In the genomic region with DNA sequence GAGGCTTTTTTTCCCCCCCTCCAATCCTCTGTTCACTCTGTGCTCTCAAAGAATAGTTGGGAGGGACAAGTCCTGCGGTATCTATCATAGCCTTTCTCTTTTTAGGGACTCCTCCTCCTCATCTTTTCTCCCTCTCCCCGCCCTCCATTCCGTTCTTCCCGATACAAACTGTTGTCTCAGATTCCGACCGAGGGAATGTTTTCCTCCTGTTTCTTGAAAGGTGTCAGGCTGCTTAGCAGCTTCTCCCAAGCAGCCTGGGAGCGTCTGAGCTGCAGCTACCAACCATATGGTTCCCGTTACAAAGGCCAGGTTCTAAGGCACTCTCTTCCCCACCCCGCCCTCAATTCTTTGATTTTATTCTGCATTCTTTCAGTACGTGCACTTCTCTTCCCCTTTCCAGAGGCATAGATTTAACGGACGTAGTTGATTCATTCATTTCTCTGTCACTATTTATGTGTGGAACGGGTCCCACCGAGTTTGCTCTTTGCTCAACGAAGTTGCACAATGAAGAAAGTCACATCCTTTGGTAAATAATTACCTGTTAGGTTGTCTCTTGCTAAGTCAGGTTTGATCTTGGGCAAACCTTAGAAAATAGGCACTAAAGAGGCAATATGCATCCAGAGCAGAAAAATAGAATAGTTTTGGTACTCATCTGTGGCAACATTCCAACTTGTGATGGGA, we compare ENCODE assay signal across 1 cellular context.
TF ChIP-seq lines count a peak whose summit lies in the region.

No MANE protein-coding gene starts in this region.

TF ChIP-seq in HEK293, 187 proteins besides CTCF, POLR2A, EP300 and RAD21 (continued from another document and continues in another):
- TF ChIP-seq SP3 (tag by site-specific recombination; IDR thresholded peaks at IDR 0.05) (0 out of 2 replicates have a peak, but pooled peaks have one; percentile 23), ZNF510 (tag by site-specific recombination; IDR thresholded peaks at IDR 0.05; ENCODE audit: insufficient replicate concordance) (no peak), ZNF133 (tag by site-specific recombination; IDR thresholded peaks at IDR 0.05) (no peak), ZNF350 (tag by site-specific recombination; IDR thresholded peaks at IDR 0.05) (no peak), ZNF366 (tag by site-specific recombination; conservative IDR thresholded peaks at IDR 0.05) (peak; percentile 60), GFI1B (tag by site-specific recombination; IDR thresholded peaks at IDR 0.05) (no peak), ZNF175 (tag by site-specific recombination; IDR thresholded peaks at IDR 0.05) (no peak), ZXDB (tag by site-specific recombination; IDR thresholded peaks at IDR 0.05) (no peak), ZNF341 (tag by site-specific recombination; IDR thresholded peaks at IDR 0.05; ENCODE audit: low read depth) (no peak), KLF1 (tag by site-specific recombination; IDR thresholded peaks at IDR 0.05) (no peak), ZNF561 (tag by site-specific recombination; IDR thresholded peaks at IDR 0.05; ENCODE audit: borderline replicate concordance) (0 out of 2 replicates have a peak, but pooled peaks have one; percentile 30), ZNF311 (tag by site-specific recombination; IDR thresholded peaks at IDR 0.05; ENCODE audit: borderline replicate concordance) (no peak), ZNF677 (tag by site-specific recombination; IDR thresholded peaks at IDR 0.05) (no peak), ZFP69B (tag by site-specific recombination; IDR thresholded peaks at IDR 0.05) (no peak), IKZF3 (tag by site-specific recombination; IDR thresholded peaks at IDR 0.05) (peak; percentile 31; the same call in 1 of the 2 replicates), SP2 (tag by site-specific recombination; IDR thresholded peaks at IDR 0.05) (peak; percentile 27; the same call in 1 of the 2 replicates), ZNF292 (tag by site-specific recombination; IDR thresholded peaks at IDR 0.05; ENCODE audit: borderline replicate concordance, low read depth) (no peak), ZNF843 (tag by site-specific recombination; IDR thresholded peaks at IDR 0.05) (no peak), PRDM1 (tag by site-specific recombination; IDR thresholded peaks at IDR 0.05) (peak; percentile 86), ZNF837 (tag by site-specific recombination; IDR thresholded peaks at IDR 0.05) (no peak), ZNF830 (tag by site-specific recombination; IDR thresholded peaks at IDR 0.05; ENCODE audit: low read depth) (no peak), ZNF248 (tag by site-specific recombination; IDR thresholded peaks at IDR 0.05) (no peak), ZNF416 (tag by site-specific recombination; IDR thresholded peaks at IDR 0.05) (no peak), ZNF19 (tag by site-specific recombination; IDR thresholded peaks at IDR 0.05; ENCODE audit: low read depth) (no peak), ZNF266 (tag by site-specific recombination; IDR thresholded peaks at IDR 0.05; ENCODE audit: low read depth) (no peak), ZNF324 (tag by site-specific recombination; IDR thresholded peaks at IDR 0.05) (no peak), ZNF239 (tag by site-specific recombination; IDR thresholded peaks at IDR 0.05) (no peak), GLIS2 (tag by site-specific recombination; IDR thresholded peaks at IDR 0.05) (no peak), ZNF10 (tag by site-specific recombination; IDR thresholded peaks at IDR 0.05) (no peak), ZBTB7A (tag by site-specific recombination; IDR thresholded peaks at IDR 0.05; ENCODE audit: low read depth) (no peak), ZNF426 (tag by site-specific recombination; IDR thresholded peaks at IDR 0.05) (no peak), BCL11A (tag by site-specific recombination; IDR thresholded peaks at IDR 0.05; ENCODE audit: low read depth) (no peak), HOXA7 (CRISPR knock-in tag; IDR thresholded peaks at IDR 0.05; ENCODE audit: borderline replicate concordance) (no peak)
- TF ChIP-seq, protein P1, sequence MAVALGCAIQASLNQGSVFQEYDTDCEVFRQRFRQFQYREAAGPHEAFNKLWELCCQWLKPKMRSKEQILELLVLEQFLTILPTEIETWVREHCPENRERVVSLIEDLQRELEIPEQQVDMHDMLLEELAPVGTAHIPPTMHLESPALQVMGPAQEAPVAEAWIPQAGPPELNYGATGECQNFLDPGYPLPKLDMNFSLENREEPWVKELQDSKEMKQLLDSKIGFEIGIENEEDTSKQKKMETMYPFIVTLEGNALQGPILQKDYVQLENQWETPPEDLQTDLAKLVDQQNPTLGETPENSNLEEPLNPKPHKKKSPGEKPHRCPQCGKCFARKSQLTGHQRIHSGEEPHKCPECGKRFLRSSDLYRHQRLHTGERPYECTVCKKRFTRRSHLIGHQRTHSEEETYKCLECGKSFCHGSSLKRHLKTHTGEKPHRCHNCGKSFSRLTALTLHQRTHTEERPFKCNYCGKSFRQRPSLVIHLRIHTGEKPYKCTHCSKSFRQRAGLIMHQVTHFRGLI (tag by site-specific recombination; IDR thresholded peaks at IDR 0.05): no peak
- TF ChIP-seq, protein P2, sequence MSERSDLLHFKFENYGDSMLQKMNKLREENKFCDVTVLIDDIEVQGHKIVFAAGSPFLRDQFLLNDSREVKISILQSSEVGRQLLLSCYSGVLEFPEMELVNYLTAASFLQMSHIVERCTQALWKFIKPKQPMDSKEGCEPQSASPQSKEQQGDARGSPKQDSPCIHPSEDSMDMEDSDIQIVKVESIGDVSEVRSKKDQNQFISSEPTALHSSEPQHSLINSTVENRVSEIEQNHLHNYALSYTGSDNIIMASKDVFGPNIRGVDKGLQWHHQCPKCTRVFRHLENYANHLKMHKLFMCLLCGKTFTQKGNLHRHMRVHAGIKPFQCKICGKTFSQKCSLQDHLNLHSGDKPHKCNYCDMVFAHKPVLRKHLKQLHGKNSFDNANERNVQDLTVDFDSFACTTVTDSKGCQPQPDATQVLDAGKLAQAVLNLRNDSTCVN (tag by site-specific recombination; optimal IDR thresholded peaks at IDR 0.05): no peak
- TF ChIP-seq, protein P3, sequence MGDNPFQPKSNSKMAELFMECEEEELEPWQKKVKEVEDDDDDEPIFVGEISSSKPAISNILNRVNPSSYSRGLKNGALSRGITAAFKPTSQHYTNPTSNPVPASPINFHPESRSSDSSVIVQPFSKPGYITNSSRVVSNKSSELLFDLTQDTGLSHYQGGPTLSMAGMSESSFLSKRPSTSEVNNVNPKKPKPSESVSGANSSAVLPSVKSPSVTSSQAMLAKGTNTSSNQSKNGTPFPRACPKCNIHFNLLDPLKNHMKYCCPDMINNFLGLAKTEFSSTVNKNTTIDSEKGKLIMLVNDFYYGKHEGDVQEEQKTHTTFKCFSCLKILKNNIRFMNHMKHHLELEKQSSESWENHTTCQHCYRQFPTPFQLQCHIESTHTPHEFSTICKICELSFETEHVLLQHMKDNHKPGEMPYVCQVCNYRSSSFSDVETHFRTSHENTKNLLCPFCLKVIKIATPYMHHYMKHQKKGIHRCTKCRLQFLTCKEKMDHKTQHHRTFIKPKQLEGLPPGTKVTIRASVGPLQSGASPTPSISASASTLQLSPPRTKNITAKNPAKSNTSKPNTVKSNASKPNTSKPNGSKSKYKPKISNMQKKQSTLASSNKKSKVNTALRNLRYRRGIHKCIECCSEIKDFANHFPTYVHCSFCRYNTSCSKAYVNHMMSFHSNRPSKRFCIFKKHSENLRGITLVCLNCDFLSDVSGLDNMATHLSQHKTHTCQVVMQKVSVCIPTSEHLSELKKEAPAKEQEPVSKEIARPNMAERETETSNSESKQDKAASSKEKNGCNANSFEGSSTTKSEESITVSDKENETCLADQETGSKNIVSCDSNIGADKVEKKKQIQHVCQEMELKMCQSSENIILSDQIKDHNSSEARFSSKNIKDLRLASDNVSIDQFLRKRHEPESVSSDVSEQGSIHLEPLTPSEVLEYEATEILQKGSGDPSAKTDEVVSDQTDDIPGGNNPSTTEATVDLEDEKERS (tag by site-specific recombination; IDR thresholded peaks at IDR 0.05): no peak
- TF ChIP-seq, protein P4, sequence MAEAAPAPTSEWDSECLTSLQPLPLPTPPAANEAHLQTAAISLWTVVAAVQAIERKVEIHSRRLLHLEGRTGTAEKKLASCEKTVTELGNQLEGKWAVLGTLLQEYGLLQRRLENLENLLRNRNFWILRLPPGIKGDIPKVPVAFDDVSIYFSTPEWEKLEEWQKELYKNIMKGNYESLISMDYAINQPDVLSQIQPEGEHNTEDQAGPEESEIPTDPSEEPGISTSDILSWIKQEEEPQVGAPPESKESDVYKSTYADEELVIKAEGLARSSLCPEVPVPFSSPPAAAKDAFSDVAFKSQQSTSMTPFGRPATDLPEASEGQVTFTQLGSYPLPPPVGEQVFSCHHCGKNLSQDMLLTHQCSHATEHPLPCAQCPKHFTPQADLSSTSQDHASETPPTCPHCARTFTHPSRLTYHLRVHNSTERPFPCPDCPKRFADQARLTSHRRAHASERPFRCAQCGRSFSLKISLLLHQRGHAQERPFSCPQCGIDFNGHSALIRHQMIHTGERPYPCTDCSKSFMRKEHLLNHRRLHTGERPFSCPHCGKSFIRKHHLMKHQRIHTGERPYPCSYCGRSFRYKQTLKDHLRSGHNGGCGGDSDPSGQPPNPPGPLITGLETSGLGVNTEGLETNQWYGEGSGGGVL (tag by site-specific recombination; IDR thresholded peaks at IDR 0.05): peak; percentile 42; the same call in 1 of the 2 replicates
- TF ChIP-seq, protein P5, sequence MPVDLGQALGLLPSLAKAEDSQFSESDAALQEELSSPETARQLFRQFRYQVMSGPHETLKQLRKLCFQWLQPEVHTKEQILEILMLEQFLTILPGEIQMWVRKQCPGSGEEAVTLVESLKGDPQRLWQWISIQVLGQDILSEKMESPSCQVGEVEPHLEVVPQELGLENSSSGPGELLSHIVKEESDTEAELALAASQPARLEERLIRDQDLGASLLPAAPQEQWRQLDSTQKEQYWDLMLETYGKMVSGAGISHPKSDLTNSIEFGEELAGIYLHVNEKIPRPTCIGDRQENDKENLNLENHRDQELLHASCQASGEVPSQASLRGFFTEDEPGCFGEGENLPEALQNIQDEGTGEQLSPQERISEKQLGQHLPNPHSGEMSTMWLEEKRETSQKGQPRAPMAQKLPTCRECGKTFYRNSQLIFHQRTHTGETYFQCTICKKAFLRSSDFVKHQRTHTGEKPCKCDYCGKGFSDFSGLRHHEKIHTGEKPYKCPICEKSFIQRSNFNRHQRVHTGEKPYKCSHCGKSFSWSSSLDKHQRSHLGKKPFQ (tag by site-specific recombination; IDR thresholded peaks at IDR 0.05): no peak
- TF ChIP-seq, protein P6, sequence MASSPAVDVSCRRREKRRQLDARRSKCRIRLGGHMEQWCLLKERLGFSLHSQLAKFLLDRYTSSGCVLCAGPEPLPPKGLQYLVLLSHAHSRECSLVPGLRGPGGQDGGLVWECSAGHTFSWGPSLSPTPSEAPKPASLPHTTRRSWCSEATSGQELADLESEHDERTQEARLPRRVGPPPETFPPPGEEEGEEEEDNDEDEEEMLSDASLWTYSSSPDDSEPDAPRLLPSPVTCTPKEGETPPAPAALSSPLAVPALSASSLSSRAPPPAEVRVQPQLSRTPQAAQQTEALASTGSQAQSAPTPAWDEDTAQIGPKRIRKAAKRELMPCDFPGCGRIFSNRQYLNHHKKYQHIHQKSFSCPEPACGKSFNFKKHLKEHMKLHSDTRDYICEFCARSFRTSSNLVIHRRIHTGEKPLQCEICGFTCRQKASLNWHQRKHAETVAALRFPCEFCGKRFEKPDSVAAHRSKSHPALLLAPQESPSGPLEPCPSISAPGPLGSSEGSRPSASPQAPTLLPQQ (tag by site-specific recombination; IDR thresholded peaks at IDR 0.05): peak; percentile 60
- TF ChIP-seq, protein P7, sequence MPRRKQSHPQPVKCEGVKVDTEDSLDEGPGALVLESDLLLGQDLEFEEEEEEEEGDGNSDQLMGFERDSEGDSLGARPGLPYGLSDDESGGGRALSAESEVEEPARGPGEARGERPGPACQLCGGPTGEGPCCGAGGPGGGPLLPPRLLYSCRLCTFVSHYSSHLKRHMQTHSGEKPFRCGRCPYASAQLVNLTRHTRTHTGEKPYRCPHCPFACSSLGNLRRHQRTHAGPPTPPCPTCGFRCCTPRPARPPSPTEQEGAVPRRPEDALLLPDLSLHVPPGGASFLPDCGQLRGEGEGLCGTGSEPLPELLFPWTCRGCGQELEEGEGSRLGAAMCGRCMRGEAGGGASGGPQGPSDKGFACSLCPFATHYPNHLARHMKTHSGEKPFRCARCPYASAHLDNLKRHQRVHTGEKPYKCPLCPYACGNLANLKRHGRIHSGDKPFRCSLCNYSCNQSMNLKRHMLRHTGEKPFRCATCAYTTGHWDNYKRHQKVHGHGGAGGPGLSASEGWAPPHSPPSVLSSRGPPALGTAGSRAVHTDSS (tag by site-specific recombination; IDR thresholded peaks at IDR 0.05): peak; percentile 50; the same call in 1 of the 2 replicates
- TF ChIP-seq, protein P8, sequence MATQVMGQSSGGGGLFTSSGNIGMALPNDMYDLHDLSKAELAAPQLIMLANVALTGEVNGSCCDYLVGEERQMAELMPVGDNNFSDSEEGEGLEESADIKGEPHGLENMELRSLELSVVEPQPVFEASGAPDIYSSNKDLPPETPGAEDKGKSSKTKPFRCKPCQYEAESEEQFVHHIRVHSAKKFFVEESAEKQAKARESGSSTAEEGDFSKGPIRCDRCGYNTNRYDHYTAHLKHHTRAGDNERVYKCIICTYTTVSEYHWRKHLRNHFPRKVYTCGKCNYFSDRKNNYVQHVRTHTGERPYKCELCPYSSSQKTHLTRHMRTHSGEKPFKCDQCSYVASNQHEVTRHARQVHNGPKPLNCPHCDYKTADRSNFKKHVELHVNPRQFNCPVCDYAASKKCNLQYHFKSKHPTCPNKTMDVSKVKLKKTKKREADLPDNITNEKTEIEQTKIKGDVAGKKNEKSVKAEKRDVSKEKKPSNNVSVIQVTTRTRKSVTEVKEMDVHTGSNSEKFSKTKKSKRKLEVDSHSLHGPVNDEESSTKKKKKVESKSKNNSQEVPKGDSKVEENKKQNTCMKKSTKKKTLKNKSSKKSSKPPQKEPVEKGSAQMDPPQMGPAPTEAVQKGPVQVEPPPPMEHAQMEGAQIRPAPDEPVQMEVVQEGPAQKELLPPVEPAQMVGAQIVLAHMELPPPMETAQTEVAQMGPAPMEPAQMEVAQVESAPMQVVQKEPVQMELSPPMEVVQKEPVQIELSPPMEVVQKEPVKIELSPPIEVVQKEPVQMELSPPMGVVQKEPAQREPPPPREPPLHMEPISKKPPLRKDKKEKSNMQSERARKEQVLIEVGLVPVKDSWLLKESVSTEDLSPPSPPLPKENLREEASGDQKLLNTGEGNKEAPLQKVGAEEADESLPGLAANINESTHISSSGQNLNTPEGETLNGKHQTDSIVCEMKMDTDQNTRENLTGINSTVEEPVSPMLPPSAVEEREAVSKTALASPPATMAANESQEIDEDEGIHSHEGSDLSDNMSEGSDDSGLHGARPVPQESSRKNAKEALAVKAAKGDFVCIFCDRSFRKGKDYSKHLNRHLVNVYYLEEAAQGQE (tag by site-specific recombination; IDR thresholded peaks at IDR 0.05): no peak
- TF ChIP-seq, protein P9, sequence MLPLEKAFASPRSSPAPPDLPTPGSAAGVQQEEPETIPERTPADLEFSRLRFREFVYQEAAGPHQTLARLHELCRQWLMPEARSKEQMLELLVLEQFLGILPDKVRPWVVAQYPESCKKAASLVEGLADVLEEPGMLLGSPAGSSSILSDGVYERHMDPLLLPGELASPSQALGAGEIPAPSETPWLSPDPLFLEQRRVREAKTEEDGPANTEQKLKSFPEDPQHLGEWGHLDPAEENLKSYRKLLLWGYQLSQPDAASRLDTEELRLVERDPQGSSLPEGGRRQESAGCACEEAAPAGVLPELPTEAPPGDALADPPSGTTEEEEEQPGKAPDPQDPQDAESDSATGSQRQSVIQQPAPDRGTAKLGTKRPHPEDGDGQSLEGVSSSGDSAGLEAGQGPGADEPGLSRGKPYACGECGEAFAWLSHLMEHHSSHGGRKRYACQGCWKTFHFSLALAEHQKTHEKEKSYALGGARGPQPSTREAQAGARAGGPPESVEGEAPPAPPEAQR (tag by site-specific recombination; IDR thresholded peaks at IDR 0.05): no peak
